Comparison of ENCODE assay signal across 12 cellular contexts in genomic region chr14:52076334-52076733, GRCh38. TPM values are rescaled to one million over a fixed set of nuclear protein-coding genes. Genes with fewer than 3 reads are reported as not detected.
DNase-seq lines count a peak whose midpoint lies in the region; ATAC-seq and TF ChIP-seq lines count a peak whose summit lies in the region.
"Had no signal": no experiment of that assay in that cellular context is flagged by ENCODE, and none has a peak within 500 bp of the region (broad histone marks: within the 10 kb centered on the region; RNA-seq: fewer than 3 reads in every experiment).

No MANE protein-coding gene starts in this region.

- 49 to 56% methylated on average over 4 of the region's 4 CpGs for WGBS in heart right ventricle, 2 donors

- H3K4me1 ChIP-seq in heart right ventricle (peaks cover 0 to 71% (median 34%) of the 10 kb centered on the region in 9 donors), left lung (no peaks in the 10 kb centered on the region)
- H3K4me1 ChIP-seq: body of pancreas had no signal

- H3K36me3 ChIP-seq in heart right ventricle (no peaks in the 10 kb centered on the region), left lung (no peaks in the 10 kb centered on the region)

- H3K27ac ChIP-seq in heart right ventricle (no peak overlapping the region), left lung (no peak overlapping the region)
- H3K27ac ChIP-seq: body of pancreas, parathyroid adenoma had no signal

- intact Hi-C loops in heart right ventricle (cut with DNase I) = loop anchor here in 3 of 10 donors (5.0 kb wide), 3 partner anchors 41 to 56 kb away; no protein-coding TSS in a partner anchor
- intact Hi-C loops in cardiac septum (cut with DNase I) = no loop called here
- intact Hi-C loops in left lung (cut with DNase I) = no loop called here

- H3K4me3 ChIP-seq in heart right ventricle = no peak overlapping the region
- H3K4me3 ChIP-seq in cardiac fibroblast (replicated peaks in 1 of 2; ENCODE audit: low read depth in 2 of 2, low read length in 2 of 2) = no peak overlapping the region
- H3K4me3 ChIP-seq in left lung = no peak overlapping the region
- H3K4me3 ChIP-seq: body of pancreas had no signal

- peak in 6 of 8 donors; percentile 15 to 75 (median 38) for ATAC-seq in heart right ventricle
- ATAC-seq in HG03097 (IDR thresholded peaks at IDR 0.05; ENCODE audit: low FRiP score, unreplicated experiment) = no peak
- ATAC-seq in left lung = no peak
- ATAC-seq: body of pancreas had no signal

- H3K27me3 ChIP-seq in heart right ventricle (peaks cover 0 to 7% (median 0%) of the 10 kb centered on the region in 7 donors), left lung (peaks cover 0 to 8% of the 10 kb centered on the region in 2 donors)
- H3K27me3 ChIP-seq: body of pancreas had no signal

- H3K9me3 ChIP-seq in heart right ventricle (no peaks in the 10 kb centered on the region), left lung (no peaks in the 10 kb centered on the region)
- H3K9me3 ChIP-seq: body of pancreas had no signal

- DNase-seq in heart right ventricle = peak in 1 of 2 donors; percentile 21
- DNase-seq in cardiac septum (ENCODE audit: low spot score) = no peak
- DNase-seq in cardiac fibroblast (ENCODE audit: low read depth in 2 of 2) = peak; percentile 69 to 87
- peak; percentile 31 for DNase-seq in hepatic stellate cell (ENCODE audit: low spot score)
- no peak for DNase-seq in NOMO-1 (lab: John Stamatoyannopoulos, UW; ENCODE audit: unreplicated experiment in 2 of 2)
- DNase-seq in COLO668 (lab: John Stamatoyannopoulos, UW; ENCODE audit: unreplicated experiment) = no peak
- DNase-seq in left lung = no peak
- DNase-seq: activated CD4-positive, alpha-beta memory T cell treated with anti-CD3 and anti-CD28 coated beads for 36 hours; effector CD4-positive, alpha-beta T cell had no signal

- no peak for TF ChIP-seq CTCF in heart right ventricle (IDR thresholded peaks at IDR 0.05)
- TF ChIP-seq CTCF in cardiac fibroblast (IDR thresholded peaks at IDR 0.05; ENCODE audit: low read depth, low read length) = no peak
- no peak for TF ChIP-seq CTCF in left lung (IDR thresholded peaks at IDR 0.05)

RNA-seq across cellular contexts. Expression of gene NID2, which starts 7.5 kb away (rescaled TPM):
- total RNA-seq in heart right ventricle = 10 to 100 TPM; 26.6 to 66.0 (median 39.2) TPM
- polyA plus RNA-seq in heart right ventricle = 10 to 100 TPM; 15.1 to 29.8 TPM
- total RNA-seq in cardiac septum = 37.3 TPM
- total RNA-seq in left lung = 10 to 100 TPM; 25.0 to 30.7 TPM
- total RNA-seq: activated CD4-positive, alpha-beta memory T cell treated with anti-CD3 and anti-CD28 coated beads for 36 hours had no signal

Comparison
In these comparisons a context has a peak if more than half of its experiments do, and no peak if none do; other contexts are left out.
1. ATAC-seq: peak in heart right ventricle (6 of 8); none in HG03097 (single experiment) and left lung (single experiment).
2. DNase-seq: peak in cardiac fibroblast (2 of 2) and hepatic stellate cell (single experiment); none in cardiac septum (single experiment), NOMO-1 (0 of 2), COLO668 (single experiment) and left lung (0 of 2).